ENCODE assay signal across 1 cellular context in the genomic region with DNA sequence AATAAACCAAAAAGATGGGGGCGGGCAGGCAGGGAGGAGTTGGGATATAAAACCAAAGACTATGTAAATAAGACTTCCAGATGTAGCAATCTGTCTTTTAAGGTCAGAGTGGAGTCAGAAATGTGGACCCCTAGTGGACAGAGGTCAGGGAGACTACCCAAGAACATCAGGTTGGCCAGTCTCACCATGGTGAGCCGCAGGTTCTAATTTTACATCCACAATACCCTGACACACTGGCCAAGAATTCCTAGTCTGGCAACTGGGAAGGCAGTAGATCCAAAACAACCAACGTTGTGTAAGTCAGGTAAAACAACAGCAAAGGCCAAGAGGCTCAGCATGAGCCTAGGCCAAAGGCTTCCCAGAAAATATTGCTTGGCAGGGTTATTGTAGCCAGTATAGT.
TF ChIP-seq lines count a peak whose summit lies in the region.

No MANE protein-coding gene starts in this region.

TF ChIP-seq in H1, 55 proteins besides CTCF, POLR2A, EP300 and RAD21 (continued from another document):
- TF ChIP-seq, protein P1, sequence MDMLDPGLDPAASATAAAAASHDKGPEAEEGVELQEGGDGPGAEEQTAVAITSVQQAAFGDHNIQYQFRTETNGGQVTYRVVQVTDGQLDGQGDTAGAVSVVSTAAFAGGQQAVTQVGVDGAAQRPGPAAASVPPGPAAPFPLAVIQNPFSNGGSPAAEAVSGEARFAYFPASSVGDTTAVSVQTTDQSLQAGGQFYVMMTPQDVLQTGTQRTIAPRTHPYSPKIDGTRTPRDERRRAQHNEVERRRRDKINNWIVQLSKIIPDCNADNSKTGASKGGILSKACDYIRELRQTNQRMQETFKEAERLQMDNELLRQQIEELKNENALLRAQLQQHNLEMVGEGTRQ (IDR thresholded peaks at IDR 0.05; ENCODE audit: low read length), result no peak
- TF ChIP-seq GTF2F1 (IDR thresholded peaks at IDR 0.05; ENCODE audit: borderline replicate concordance, low read depth, low read length) (no peak), CHD1 (IDR thresholded peaks at IDR 0.05; ENCODE audit: low read depth, low read length) (no peak), JUND (IDR thresholded peaks at IDR 0.05; ENCODE audit: low read length) (no peak), TAF7 (optimal IDR thresholded peaks at IDR 0.05; ENCODE audit: borderline replicate concordance, low read depth, low read length) (no peak), HDAC6 (IDR thresholded peaks at IDR 0.05; ENCODE audit: low read depth, low read length) (no peak), BACH1 (IDR thresholded peaks at IDR 0.05; ENCODE audit: low read length) (no peak), TAF1 (IDR thresholded peaks at IDR 0.05; ENCODE audit: low read depth, low read length) (no peak), CREB1 (IDR thresholded peaks at IDR 0.05) (no peak), KDM5A (IDR thresholded peaks at IDR 0.05; ENCODE audit: low read length) (no peak)
